ENCODE assay signal across 23 cellular contexts in genomic region chr3:55936549-55937052, GRCh38.
"Had no signal": no experiment of that assay in that cellular context is flagged by ENCODE, and none has a peak within 500 bp of the region (broad histone marks: within the 10 kb centered on the region; RNA-seq: fewer than 3 reads in every experiment).

No MANE protein-coding gene starts in this region.

- H3K27ac ChIP-seq: RWPE1, SJCRH30 had no signal

- H3K4me1 ChIP-seq: SJCRH30 had no signal

- H3K4me3 ChIP-seq: MG63, SJCRH30 had no signal

- H3K27me3 ChIP-seq: MG63, SJCRH30 had no signal

- DNase-seq: IMR-90, Karpas-422, KG1, MG63, NCI-H1092, NCI-H1105 treated with DMSO at 0.1 percent for 48 hours, NCI-H1417 treated with DMSO at 0.1 percent for 48 hours, NCI-H1694, NCI-H187 treated with DMSO at 0.1 percent for 48 hours, NCI-H2029 treated with DMSO at 0.1 percent for 48 hours, NCI-H2171 treated with DMSO at 0.1 percent for 48 hours, NCI-H446, NCI-H510A, NCI-H524 treated with DMSO at 0.1 percent for 48 hours, NCI-H69, NCI-H774, PC-3, SHP77 treated with DMSO at 0.1 percent for 48 hours, SJCRH30, T-helper 1 cell had no signal

- H3K9me3 ChIP-seq: MG63, SJCRH30 had no signal

- ATAC-seq: Panc1, PC-3, SK-N-SH treated with all-trans-retinoic acid at 6 μM for 48 hours had no signal

- H3K36me3 ChIP-seq: MG63, SJCRH30 had no signal
